In genomic region chr3:27319847-27320526, GRCh38 we compare ENCODE assay signal across 2 cellular contexts.
TF ChIP-seq lines count a peak whose summit lies in the region.

No MANE protein-coding gene starts in this region.

TF ChIP-seq in liver, 16 proteins besides CTCF, POLR2A, EP300 and RAD21:
- no peak for TF ChIP-seq ATF3 (IDR thresholded peaks at IDR 0.05)
- no peak for TF ChIP-seq NR2F2 (IDR thresholded peaks at IDR 0.05)
- TF ChIP-seq SP1 (IDR thresholded peaks at IDR 0.05), result peak; percentile 6
- no peak for TF ChIP-seq FOXA2 (IDR thresholded peaks at IDR 0.05)
- TF ChIP-seq GABPA (IDR thresholded peaks at IDR 0.05 in 1 of 2, conservative IDR thresholded peaks at IDR 0.05 in 1 of 2), result no peak
- no peak for TF ChIP-seq JUND (IDR thresholded peaks at IDR 0.05)
- TF ChIP-seq TAF1 (conservative IDR thresholded peaks at IDR 0.05), result no peak

TF ChIP-seq in HepG2, 621 proteins besides CTCF, POLR2A, EP300 and RAD21:
- TF ChIP-seq, protein P1, sequence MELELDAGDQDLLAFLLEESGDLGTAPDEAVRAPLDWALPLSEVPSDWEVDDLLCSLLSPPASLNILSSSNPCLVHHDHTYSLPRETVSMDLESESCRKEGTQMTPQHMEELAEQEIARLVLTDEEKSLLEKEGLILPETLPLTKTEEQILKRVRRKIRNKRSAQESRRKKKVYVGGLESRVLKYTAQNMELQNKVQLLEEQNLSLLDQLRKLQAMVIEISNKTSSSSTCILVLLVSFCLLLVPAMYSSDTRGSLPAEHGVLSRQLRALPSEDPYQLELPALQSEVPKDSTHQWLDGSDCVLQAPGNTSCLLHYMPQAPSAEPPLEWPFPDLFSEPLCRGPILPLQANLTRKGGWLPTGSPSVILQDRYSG (CRISPR knock-in tag; IDR thresholded peaks at IDR 0.05), result no peak
- TF ChIP-seq ZSCAN21 (CRISPR knock-in tag; IDR thresholded peaks at IDR 0.05; ENCODE audit: borderline replicate concordance) (no peak), HNRNPK (IDR thresholded peaks at IDR 0.05; ENCODE audit: low read depth, low read length, poor library complexity, severe bottlenecking) (no peak), YEATS2 (CRISPR knock-in tag; IDR thresholded peaks at IDR 0.05; ENCODE audit: borderline replicate concordance) (no peak), KLF16 (CRISPR knock-in tag; IDR thresholded peaks at IDR 0.05) (no peak), NBN (conservative IDR thresholded peaks at IDR 0.05) (no peak), STAG1 (CRISPR knock-in tag; IDR thresholded peaks at IDR 0.05) (no peak), MBD4 (IDR thresholded peaks at IDR 0.05; ENCODE audit: borderline replicate concordance, low read length) (no peak), ZSCAN5A (CRISPR knock-in tag; IDR thresholded peaks at IDR 0.05; ENCODE audit: borderline replicate concordance) (no peak), FUBP1 (CRISPR knock-in tag; IDR thresholded peaks at IDR 0.05; ENCODE audit: borderline replicate concordance) (no peak), ZNF20 (CRISPR knock-in tag; IDR thresholded peaks at IDR 0.05) (no peak)
